Comparison of ENCODE assay signal across 1 cellular context in genomic region chr2:203744091-203744490, GRCh38.
TF ChIP-seq lines count a peak whose summit lies in the region.

No MANE protein-coding gene starts in this region.

TF ChIP-seq in GM23338, 12 proteins besides CTCF, POLR2A, EP300 and RAD21 (continued from another document):
- TF ChIP-seq REST (IDR thresholded peaks at IDR 0.05; ENCODE audit: unreplicated experiment) (no peak), ZNF462 (CRISPR knock-in tag; IDR thresholded peaks at IDR 0.05) (no peak)
